In the genomic region with DNA sequence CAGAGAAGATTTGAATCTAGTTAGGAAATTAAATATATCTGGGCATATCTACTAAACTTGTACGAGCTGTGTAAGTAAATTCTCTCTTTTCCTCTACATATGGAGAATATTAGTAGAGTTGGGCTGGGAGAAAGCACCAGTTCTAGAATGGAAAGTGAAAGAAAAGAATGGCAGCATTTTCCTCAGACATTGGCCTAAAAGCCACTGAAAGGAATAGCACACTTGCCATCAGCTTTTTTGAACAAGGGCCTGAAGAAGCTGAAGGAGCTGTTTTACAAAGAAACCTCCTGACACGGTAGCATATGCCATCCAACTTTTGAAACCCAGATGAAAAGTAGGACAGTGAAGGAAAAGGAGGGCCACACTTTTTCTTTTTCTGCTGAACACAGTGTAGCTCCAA, we compare ENCODE assay signal across 21 cellular contexts.
"Had no signal": no experiment of that assay in that cellular context is flagged by ENCODE, and none has a peak within 500 bp of the region (broad histone marks: within the 10 kb centered on the region; RNA-seq: fewer than 3 reads in every experiment).

No MANE protein-coding gene starts in this region.

- DNase-seq: activated CD4-positive, alpha-beta T cell treated with anti-CD3 and anti-CD28 coated beads, Interleukin-2, amount 10 ng/mL, durations not matched to agents 24 days and 14 days; activated CD8-positive, alpha-beta memory T cell treated with anti-CD3 and anti-CD28 coated beads, Interleukin-2, amount 10 ng/mL, durations not matched to agents 7 days and 5 days; activated CD8-positive, alpha-beta T cell treated with anti-CD3 and anti-CD28 coated beads for 36 hours; activated effector memory CD4-positive, alpha-beta T cell treated with anti-CD3 and anti-CD28 coated beads, Interleukin-2, amount 50 U/mL, for 16 hours; activated naive CD4-positive, alpha-beta T cell treated with anti-CD3 and anti-CD28 coated beads, Interleukin-2, amount 50 U/mL, for 16 hours; activated T-cell treated with anti-CD3 and anti-CD28 coated beads for 4 hours; aorta; caudate nucleus; dermis blood vessel endothelial cell; effector CD8-positive, alpha-beta T cell; head of caudate nucleus; left ventricle myocardium superior; mucosa of descending colon; stimulated activated CD4-positive, alpha-beta T cell treated with anti-CD3 and anti-CD28 coated beads, Interleukin-4, amount 100 ng/mL, for 1 hour; stimulated activated naive CD4-positive, alpha-beta T cell had no signal

- H3K36me3 ChIP-seq: thoracic aorta, vagina had no signal

- H3K27me3 ChIP-seq: vagina had no signal

- H3K9me3 Mint-ChIP-seq: activated CD4-positive, alpha-beta T cell treated with anti-CD3 and anti-CD28 coated beads, Interleukin-2, amount 10 ng/mL, durations not matched to agents 24 days and 14 days; activated CD8-positive, alpha-beta T cell treated with anti-CD3 and anti-CD28 coated beads for 36 hours; brain; memory B cell; type B pancreatic cell had no signal

- ATAC-seq: activated CD8-positive, alpha-beta memory T cell treated with anti-CD3 and anti-CD28 coated beads, Interleukin-2, amount 10 ng/mL, durations not matched to agents 7 days and 5 days; activated CD8-positive, alpha-beta T cell treated with anti-CD3 and anti-CD28 coated beads for 36 hours; left ventricle myocardium superior; mucosa of descending colon; sciatic nerve had no signal

- H3K27ac ChIP-seq: thoracic aorta, vagina had no signal

- H3K4me3 Mint-ChIP-seq: activated CD4-positive, alpha-beta T cell treated with anti-CD3 and anti-CD28 coated beads, Interleukin-2, amount 10 ng/mL, durations not matched to agents 24 days and 14 days; activated CD8-positive, alpha-beta memory T cell treated with anti-CD3 and anti-CD28 coated beads, Interleukin-2, amount 10 ng/mL, durations not matched to agents 7 days and 5 days; activated CD8-positive, alpha-beta T cell treated with anti-CD3 and anti-CD28 coated beads for 36 hours; brain; memory B cell; type B pancreatic cell had no signal

- H3K4me1 Mint-ChIP-seq: activated CD4-positive, alpha-beta T cell treated with anti-CD3 and anti-CD28 coated beads, Interleukin-2, amount 10 ng/mL, durations not matched to agents 24 days and 14 days; activated CD8-positive, alpha-beta memory T cell treated with anti-CD3 and anti-CD28 coated beads, Interleukin-2, amount 10 ng/mL, durations not matched to agents 7 days and 5 days; memory B cell had no signal

- H3K4me3 ChIP-seq: mucosa of descending colon, thoracic aorta, vagina had no signal

- H3K36me3 Mint-ChIP-seq: activated CD8-positive, alpha-beta memory T cell treated with anti-CD3 and anti-CD28 coated beads, Interleukin-2, amount 10 ng/mL, durations not matched to agents 7 days and 5 days; brain; memory B cell; type B pancreatic cell had no signal

- H3K9me3 ChIP-seq: mucosa of descending colon, thoracic aorta, vagina had no signal

- H3K4me1 ChIP-seq: vagina had no signal

- H3K27ac Mint-ChIP-seq: activated CD4-positive, alpha-beta T cell treated with anti-CD3 and anti-CD28 coated beads, Interleukin-2, amount 10 ng/mL, durations not matched to agents 24 days and 14 days; activated CD8-positive, alpha-beta memory T cell treated with anti-CD3 and anti-CD28 coated beads, Interleukin-2, amount 10 ng/mL, durations not matched to agents 7 days and 5 days; activated CD8-positive, alpha-beta T cell treated with anti-CD3 and anti-CD28 coated beads for 36 hours; memory B cell; type B pancreatic cell had no signal

- H3K27me3 Mint-ChIP-seq: activated CD4-positive, alpha-beta T cell treated with anti-CD3 and anti-CD28 coated beads, Interleukin-2, amount 10 ng/mL, durations not matched to agents 24 days and 14 days; activated CD8-positive, alpha-beta memory T cell treated with anti-CD3 and anti-CD28 coated beads, Interleukin-2, amount 10 ng/mL, durations not matched to agents 7 days and 5 days; activated CD8-positive, alpha-beta T cell treated with anti-CD3 and anti-CD28 coated beads for 36 hours; memory B cell; type B pancreatic cell had no signal
